In genomic region chr1:112618114-112618720, GRCh38 we compare ENCODE assay signal across 8 cellular contexts. TPM values are rescaled to one million over a fixed set of nuclear protein-coding genes. Genes with fewer than 3 reads are reported as not detected.
DNase-seq lines count a peak whose midpoint lies in the region; ATAC-seq and TF ChIP-seq lines count a peak whose summit lies in the region.

No MANE protein-coding gene starts in this region.

- in situ Hi-C loops in G401 (cut with HindIII; ENCODE audit: low sequenced_read_pairs), result no loop called here

- H3K27ac ChIP-seq in body of pancreas (peak overlapping the region; percentile 90 to 98 (median 96)), left lung (peak overlapping the region; percentile 98 to 99), temporal lobe (ENCODE audit: low read depth, low read length) (peak overlapping the region; percentile 99)

- H3K36me3 ChIP-seq in body of pancreas (replicated peaks in 1 of 2; ENCODE audit: insufficient read depth in 1 of 2, low read depth in 2 of 2) (peaks cover 0 to 2% of the 10 kb centered on the region in 2 donors), left lung (peaks cover 0 to 27% of the 10 kb centered on the region in 2 donors)

- H3K9me3 ChIP-seq in body of pancreas (no peaks in the 10 kb centered on the region), left lung (no peaks in the 10 kb centered on the region)

- TF ChIP-seq POLR2A in body of pancreas (IDR thresholded peaks at IDR 0.05), result no peak

- H3K27me3 ChIP-seq in body of pancreas, result no peaks in the 10 kb centered on the region
- no peaks in the 10 kb centered on the region for H3K27me3 ChIP-seq in left lung

- peak; percentile 14 for DNase-seq in A172 (ENCODE audit: low spot score)
- peak; percentile 19 for DNase-seq in G401 (ENCODE audit: low spot score)
- DNase-seq in NOMO-1 treated with dmso at 0.1 percent for 144 hours (lab: John Stamatoyannopoulos, UW; ENCODE audit: unreplicated experiment), result peak; percentile 30
- DNase-seq in body of pancreas, result peak in 1 of 4 donors; percentile 16
- DNase-seq in left lung, result no peak
- no peak for DNase-seq in left lobe of liver (ENCODE audit: low spot score)

- H3K4me1 ChIP-seq in body of pancreas, result peaks cover 30% of the 10 kb centered on the region
- H3K4me1 ChIP-seq in left lung, result peaks cover 26 to 46% of the 10 kb centered on the region in 2 donors

- WGBS in body of pancreas, 2 donors, result 1% methylated on average over 12 of the region's 12 CpGs

- ATAC-seq in body of pancreas, result no peak
- peak; percentile 27 for ATAC-seq in left lung
- ATAC-seq in HG02588 (IDR thresholded peaks at IDR 0.05; ENCODE audit: unreplicated experiment), result no peak
- no peak for ATAC-seq in left lobe of liver

- peak overlapping the region; percentile 59 to 78 for H3K4me3 ChIP-seq in body of pancreas
- peak overlapping the region; percentile 86 to 89 for H3K4me3 ChIP-seq in left lung

- intact Hi-C loops in body of pancreas (cut with DNase I), result no loop called here
- intact Hi-C loops in left lung (cut with DNase I), result loop anchor here in 1 of 2 donors (10.0 kb wide), 1 partner anchor 113 kb away; the partner anchor contains the start of gene WNT2B

- TF ChIP-seq CTCF in body of pancreas (IDR thresholded peaks at IDR 0.05) (no peak), left lung (IDR thresholded peaks at IDR 0.05) (no peak)

RNA-seq across cellular contexts. Expression of gene ST7L, which starts 0.7 kb away (rescaled TPM):
- total RNA-seq in A172 (2014; rRNA removed; shearing (Covaris generic)), result 14.8 and 25.4 TPM in 2 replicates
- 23.9 and 34.4 TPM in 2 replicates for total RNA-seq in G401 (2014; rRNA removed; shearing (Covaris generic))
- total RNA-seq in body of pancreas, result 10 to 100 TPM in 1 of 2 donors, 1 to 10 TPM in 1; 9.6 to 22.3 TPM
- 10 to 100 TPM; 15.9 to 23.6 TPM for total RNA-seq in left lung
- total RNA-seq in temporal lobe, result 26.1 TPM
- 6.2 TPM for total RNA-seq in left lobe of liver

RNA-seq across cellular contexts. Expression of gene CAPZA1, which starts 1.4 kb away (rescaled TPM):
- 249 and 268 TPM in 2 replicates for total RNA-seq in A172 (2014; rRNA removed; shearing (Covaris generic))
- total RNA-seq in G401 (2014; rRNA removed; shearing (Covaris generic)), result 243 and 371 TPM in 2 replicates
- 10 to 100 TPM; 56.0 to 66.9 TPM for total RNA-seq in body of pancreas
- total RNA-seq in left lung, result 100 to 1,000 TPM; 122 to 167 TPM
- 66.4 TPM for total RNA-seq in temporal lobe
- total RNA-seq in left lobe of liver, result 32.8 TPM

RNA-seq across cellular contexts. Expression of gene MOV10, which starts 56.2 kb away (rescaled TPM):
- total RNA-seq in A172 (2014; rRNA removed; shearing (Covaris generic)), result 42.4 and 47.3 TPM in 2 replicates
- 61.1 and 73.7 TPM in 2 replicates for total RNA-seq in G401 (2014; rRNA removed; shearing (Covaris generic))
- total RNA-seq in body of pancreas (10 to 100 TPM; 26.2 to 29.3 TPM), left lung (10 to 100 TPM; 57.8 to 59.0 TPM), temporal lobe (3.7 TPM), left lobe of liver (44.3 TPM)

Comparison
In these comparisons a context has a peak if more than half of its experiments do, and no peak if none do; other contexts are left out.
1. DNase-seq: peak in A172 (single experiment), G401 (single experiment) and NOMO-1 treated with dmso at 0.1 percent for 144 hours (single experiment); none in left lung (0 of 2) and left lobe of liver (single experiment).
2. Peak in every context shown above with its lines, with median percentiles within 50 percentile points of each other: H3K27ac ChIP-seq.